ENCODE assay signal across 11 cellular contexts in the genomic region with DNA sequence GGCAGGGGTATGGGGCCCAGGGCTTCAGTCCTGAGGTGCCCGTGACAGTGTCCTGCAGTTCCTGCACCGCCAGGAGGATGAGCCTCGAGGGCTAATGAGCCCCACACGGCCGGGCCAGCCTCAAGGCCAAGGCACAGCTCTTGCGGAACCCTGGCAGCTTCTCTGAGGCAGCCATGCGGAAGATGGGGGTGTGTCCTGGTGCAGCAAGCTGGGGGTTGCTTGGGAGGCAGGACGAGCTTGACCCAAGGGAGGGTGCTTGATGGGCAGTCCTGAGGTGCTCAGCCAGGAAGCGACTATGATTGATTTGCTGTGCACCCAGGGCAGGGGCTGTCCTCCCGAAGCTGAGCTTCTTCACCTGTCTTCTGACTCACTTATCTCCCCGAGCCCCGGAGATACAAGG.
"Had no signal": no experiment of that assay in that cellular context is flagged by ENCODE, and none has a peak within 500 bp of the region (broad histone marks: within the 10 kb centered on the region; RNA-seq: fewer than 3 reads in every experiment).

No MANE protein-coding gene starts in this region.

- H3K27me3 ChIP-seq: uterus had no signal

- H3K9me3 ChIP-seq: uterus had no signal

- H3K4me3 Mint-ChIP-seq: activated naive CD8-positive, alpha-beta T cell; stimulated activated naive CD8-positive, alpha-beta T cell treated with anti-CD3 and anti-CD28 coated beads, Interleukin-15, amount 100 ng/mL, for 72 hours; T-helper 2 cell treated with Interferon-gamma antibody and Interleukin-4, amounts not matched to agents 5 μg/mL and 100 μg/mL, for 36 hours had no signal

- ATAC-seq: activated CD4-positive, CD25-positive, alpha-beta regulatory T cell treated with anti-CD3 and anti-CD28 coated beads, Interleukin-2, amount 50 U/mL, for 24 hours; stimulated activated naive CD8-positive, alpha-beta T cell treated with anti-CD3 and anti-CD28 coated beads, Interleukin-15, amount 100 ng/mL, for 72 hours had no signal

- H3K27ac Mint-ChIP-seq: activated naive CD8-positive, alpha-beta T cell; stimulated activated naive CD8-positive, alpha-beta T cell treated with anti-CD3 and anti-CD28 coated beads, Interleukin-15, amount 100 ng/mL, for 72 hours; T-helper 2 cell treated with Interferon-gamma antibody and Interleukin-4, amounts not matched to agents 5 μg/mL and 100 μg/mL, for 36 hours had no signal

- H3K4me3 ChIP-seq: uterus had no signal

- H3K36me3 Mint-ChIP-seq: activated naive CD8-positive, alpha-beta T cell had no signal

- H3K9me3 Mint-ChIP-seq: stimulated activated naive CD8-positive, alpha-beta T cell treated with anti-CD3 and anti-CD28 coated beads, Interleukin-15, amount 100 ng/mL, for 72 hours; T-helper 2 cell treated with Interferon-gamma antibody and Interleukin-4, amounts not matched to agents 5 μg/mL and 100 μg/mL, for 36 hours had no signal

- H3K4me1 Mint-ChIP-seq: stimulated activated naive CD8-positive, alpha-beta T cell treated with anti-CD3 and anti-CD28 coated beads, Interleukin-15, amount 100 ng/mL, for 72 hours had no signal

- H3K36me3 ChIP-seq: uterus had no signal

- H3K27ac ChIP-seq: uterus had no signal

- DNase-seq: activated CD4-positive, alpha-beta T cell treated with anti-CD3 and anti-CD28 coated beads, Interleukin-2, amount 50 U/mL, for 4 hours; activated gamma-delta T cell; activated T-cell treated with anti-CD3 and anti-CD28 coated beads, Interleukin-2, amount 50 U/mL, for 48 hours; islet precursor cell; stimulated activated CD4-positive, alpha-beta T cell treated with anti-CD3 and anti-CD28 coated beads, Interleukin-4, amount 100 ng/mL, for 4 hours; stimulated activated naive CD8-positive, alpha-beta T cell treated with anti-CD3 and anti-CD28 coated beads, Interleukin-15, amount 100 ng/mL, for 72 hours; uterus had no signal

- H3K4me1 ChIP-seq: uterus had no signal

- FAIRE-seq: frontal cortex had no signal

- H3K27me3 Mint-ChIP-seq: activated naive CD8-positive, alpha-beta T cell; stimulated activated naive CD8-positive, alpha-beta T cell treated with anti-CD3 and anti-CD28 coated beads, Interleukin-15, amount 100 ng/mL, for 72 hours had no signal
